Comparison of ENCODE assay signal across 23 cellular contexts in the genomic region with DNA sequence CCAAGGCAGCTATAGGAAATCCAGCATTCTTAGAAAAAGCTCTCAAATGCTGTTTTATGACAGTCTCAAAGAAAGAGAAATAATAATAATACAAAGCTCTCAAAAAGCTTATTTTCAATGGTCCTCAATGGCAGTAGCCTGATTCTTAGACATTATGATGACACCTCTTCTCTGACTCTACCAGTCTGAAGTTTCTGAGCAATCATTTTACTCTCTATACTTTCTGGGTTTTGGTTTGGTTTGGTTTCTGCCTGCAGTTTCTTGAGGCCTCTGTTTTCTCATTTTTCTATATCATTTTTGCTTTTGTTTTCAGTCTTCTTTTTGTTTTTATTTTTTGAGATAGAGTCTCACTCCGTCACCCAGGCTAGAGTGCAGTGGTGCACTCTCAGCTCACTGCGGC.
"Had no signal": no experiment of that assay in that cellular context is flagged by ENCODE, and none has a peak within 500 bp of the region (broad histone marks: within the 10 kb centered on the region; RNA-seq: fewer than 3 reads in every experiment).

No MANE protein-coding gene starts in this region.

- H3K4me1 ChIP-seq: parathyroid adenoma, psoas muscle, right lobe of liver, sigmoid colon, stomach, thyroid gland, upper lobe of left lung, vagina had no signal

- H3K9ac ChIP-seq: neural progenitor cell, parathyroid adenoma had no signal

- H3K27me3 ChIP-seq: neural progenitor cell, ovary, right lobe of liver, sigmoid colon, stomach, thyroid gland, tibial nerve, upper lobe of left lung, vagina had no signal

- H3K4me3 ChIP-seq: neural progenitor cell, ovary, psoas muscle, right lobe of liver, sigmoid colon, stomach, thoracic aorta, thyroid gland, tibial nerve, upper lobe of left lung, vagina had no signal

- H2AFZ ChIP-seq: neural progenitor cell, parathyroid adenoma had no signal

- H3K4me2 ChIP-seq: neural progenitor cell had no signal

- ATAC-seq: psoas muscle; right cardiac atrium; right lobe of liver; stimulated activated effector memory CD8-positive, alpha-beta T cell treated with anti-CD3 and anti-CD28 coated beads, Interleukin-12 subunit alpha, Interleukin-12 subunit beta, amount 100 ng/mL, for 72 hours; stimulated activated naive B cell treated with anti-CD40 and anti-IgM and Interleukin-4, amounts not matched to agents 10 μg/mL and 1 μg/mL and 100 μg/mL, for 72 hours had no signal

- H3K79me2 ChIP-seq: parathyroid adenoma had no signal

- H3K9me3 ChIP-seq: ovary, psoas muscle, right lobe of liver, sigmoid colon, stomach, thoracic aorta, thyroid gland, tibial nerve, upper lobe of left lung, vagina had no signal

- H3K36me3 ChIP-seq: neural progenitor cell, ovary, right lobe of liver, thoracic aorta had no signal

- H3K27ac ChIP-seq: neural progenitor cell, ovary, parathyroid adenoma, psoas muscle, right lobe of liver, sigmoid colon, stomach, thoracic aorta, thyroid gland, tibial nerve, upper lobe of left lung, vagina had no signal

- DNase-seq: occipital lobe; ovary; posterior cingulate gyrus; psoas muscle; right lobe of liver; sigmoid colon; small intestine; stimulated activated CD4-positive, alpha-beta T cell treated with anti-CD3 and anti-CD28 coated beads, Interleukin-15, amount 100 ng/mL, for 24 hours; stimulated activated CD4-positive, alpha-beta T cell treated with anti-CD3 and anti-CD28 coated beads, Interleukin-2, amount 100 ng/mL, for 24 hours; stimulated activated CD4-positive, alpha-beta T cell treated with anti-CD3 and anti-CD28 coated beads, Interleukin-2, amount 100 ng/mL, for 48 hours; stimulated activated CD4-positive, alpha-beta T cell treated with anti-CD3 and anti-CD28 coated beads, Interleukin-4, amount 100 ng/mL, for 24 hours; stimulated activated naive B cell treated with anti-CD40 and anti-IgM and Interleukin-4, amounts not matched to agents 10 μg/mL and 1 μg/mL and 100 μg/mL, for 72 hours; stimulated activated naive CD4-positive, alpha-beta T cell treated with Interleukin-2 at 50 U/mL for 16 hours; stomach; thyroid gland; upper lobe of left lung had no signal
